22 cellular contexts compared by ENCODE assay signal in the genomic region with DNA sequence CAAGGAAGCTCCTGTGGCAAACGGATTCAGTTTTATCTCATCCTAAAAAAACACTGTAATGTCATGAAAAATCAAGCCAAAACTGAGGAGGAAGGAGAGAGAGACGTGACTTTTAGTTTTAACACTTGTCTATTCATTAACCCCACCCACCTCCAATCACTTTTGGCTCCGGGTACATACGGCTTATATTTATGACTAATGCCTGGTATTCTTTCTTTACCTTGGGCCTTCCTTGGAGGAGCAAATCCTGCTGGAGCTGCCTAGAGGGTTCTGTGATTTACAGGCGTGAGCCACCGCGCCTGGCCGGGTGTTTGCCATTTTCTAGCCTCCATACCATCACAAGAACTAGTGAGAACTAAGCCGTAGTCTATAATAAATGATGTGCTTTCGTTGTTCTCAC.
"Had no signal": no experiment of that assay in that cellular context is flagged by ENCODE, and none has a peak within 500 bp of the region (broad histone marks: within the 10 kb centered on the region; RNA-seq: fewer than 3 reads in every experiment).

No MANE protein-coding gene starts in this region.

- ATAC-seq: activated CD8-positive, alpha-beta memory T cell treated with anti-CD3 and anti-CD28 coated beads, Interleukin-2, amount 10 ng/mL, durations not matched to agents 7 days and 5 days; activated CD8-positive, alpha-beta T cell treated with anti-CD3 and anti-CD28 coated beads, Interleukin-2, amount 10 ng/mL, durations not matched to agents 7 days and 5 days; heart left ventricle; left lung; lower lobe of right lung; right lobe of liver had no signal

- H3K27ac ChIP-seq: ascending aorta, brain microvascular endothelial cell, heart left ventricle, left lung, lower lobe of right lung, neutrophil, right lobe of liver, uterus had no signal

- H3K4me1 ChIP-seq: ascending aorta, left lung, lower lobe of right lung, right lobe of liver, uterus had no signal

- H3K36me3 ChIP-seq: ascending aorta, brain microvascular endothelial cell, heart left ventricle, left lung, lower lobe of right lung, right lobe of liver, uterus had no signal

- H3K9me3 ChIP-seq: ascending aorta, heart left ventricle, left lung, lower lobe of right lung, neutrophil, right lobe of liver, uterus had no signal

- H3K27me3 Mint-ChIP-seq: activated CD8-positive, alpha-beta memory T cell treated with anti-CD3 and anti-CD28 coated beads, Interleukin-2, amount 10 ng/mL, durations not matched to agents 7 days and 5 days; activated naive CD8-positive, alpha-beta T cell treated with anti-CD3 and anti-CD28 coated beads, Interleukin-2, amount 10 ng/mL, durations not matched to agents 7 days and 5 days; stimulated activated naive CD8-positive, alpha-beta T cell treated with anti-CD3 and anti-CD28 coated beads, Interleukin-15, Interleukin-2, amounts not matched to agents 100 ng/mL and 50 ng/mL, for 24 hours; type B pancreatic cell had no signal

- H3K9me3 Mint-ChIP-seq: activated T-helper 2 cell treated with anti-CD3 and anti-CD28 coated beads, Interferon-gamma antibody, Interleukin-2, Interleukin-4, amounts not matched to agents 10 μg/mL and 5 μg/mL and 100 μg/mL, durations not matched to agents 14 hours and 24 hours and 36 hours; nephron had no signal

- H3K36me3 Mint-ChIP-seq: type B pancreatic cell had no signal

- H3K4me3 Mint-ChIP-seq: activated CD8-positive, alpha-beta memory T cell treated with anti-CD3 and anti-CD28 coated beads, Interleukin-2, amount 10 ng/mL, durations not matched to agents 7 days and 5 days; activated CD8-positive, alpha-beta T cell treated with anti-CD3 and anti-CD28 coated beads, Interleukin-2, amount 10 ng/mL, durations not matched to agents 7 days and 5 days; activated naive CD8-positive, alpha-beta T cell treated with anti-CD3 and anti-CD28 coated beads, Interleukin-2, amount 10 ng/mL, durations not matched to agents 7 days and 5 days; nephron; stimulated activated naive CD8-positive, alpha-beta T cell treated with anti-CD3 and anti-CD28 coated beads, Interleukin-15, Interleukin-2, amounts not matched to agents 100 ng/mL and 50 ng/mL, for 24 hours; type B pancreatic cell had no signal

- H3K27me3 ChIP-seq: ascending aorta, brain microvascular endothelial cell, heart left ventricle, left lung, neutrophil, right lobe of liver, uterus had no signal

- DNase-seq: activated CD4-positive, alpha-beta T cell treated with anti-CD3 and anti-CD28 coated beads, Interleukin-2, amount 50 U/mL, for 1 hour; activated CD4-positive, CD25-positive, alpha-beta regulatory T cell treated with anti-CD3 and anti-CD28 coated beads, Interleukin-2, amount 50 U/mL, for 72 hours; activated CD8-positive, alpha-beta memory T cell treated with anti-CD3 and anti-CD28 coated beads, Interleukin-2, amount 10 ng/mL, durations not matched to agents 7 days and 5 days; activated CD8-positive, alpha-beta T cell treated with anti-CD3 and anti-CD28 coated beads, Interleukin-2, amount 10 ng/mL, durations not matched to agents 7 days and 5 days; activated naive CD8-positive, alpha-beta T cell treated with anti-CD3 and anti-CD28 coated beads, Interleukin-2, amount 10 ng/mL, durations not matched to agents 7 days and 5 days; activated T-cell treated with anti-CD3 and anti-CD28 coated beads, Interleukin-2, amount 50 U/mL, for 48 hours; cortex of kidney; heart left ventricle; left lung; lower lobe of right lung; right lobe of liver; stimulated activated CD4-positive, alpha-beta T cell treated with anti-CD3 and anti-CD28 coated beads, Interleukin-12 subunit alpha, Interleukin-12 subunit beta, amount 100 ng/mL, for 4 hours; stimulated activated CD4-positive, alpha-beta T cell treated with anti-CD3 and anti-CD28 coated beads, Interleukin-4, amount 100 ng/mL, for 1 hour; T-helper 2 cell; uterus had no signal

- H3K27ac Mint-ChIP-seq: activated CD8-positive, alpha-beta memory T cell treated with anti-CD3 and anti-CD28 coated beads, Interleukin-2, amount 10 ng/mL, durations not matched to agents 7 days and 5 days; activated CD8-positive, alpha-beta T cell treated with anti-CD3 and anti-CD28 coated beads, Interleukin-2, amount 10 ng/mL, durations not matched to agents 7 days and 5 days; activated naive CD8-positive, alpha-beta T cell treated with anti-CD3 and anti-CD28 coated beads, Interleukin-2, amount 10 ng/mL, durations not matched to agents 7 days and 5 days; activated T-helper 2 cell treated with anti-CD3 and anti-CD28 coated beads, Interferon-gamma antibody, Interleukin-2, Interleukin-4, amounts not matched to agents 10 μg/mL and 5 μg/mL and 100 μg/mL, durations not matched to agents 14 hours and 24 hours and 36 hours; nephron; stimulated activated naive CD8-positive, alpha-beta T cell treated with anti-CD3 and anti-CD28 coated beads, Interleukin-15, Interleukin-2, amounts not matched to agents 100 ng/mL and 50 ng/mL, for 24 hours; type B pancreatic cell had no signal

- H3K4me3 ChIP-seq: ascending aorta, heart left ventricle, left lung, lower lobe of right lung, right lobe of liver, uterus had no signal
